Comparison of ENCODE assay signal across 8 cellular contexts in the genomic region with DNA sequence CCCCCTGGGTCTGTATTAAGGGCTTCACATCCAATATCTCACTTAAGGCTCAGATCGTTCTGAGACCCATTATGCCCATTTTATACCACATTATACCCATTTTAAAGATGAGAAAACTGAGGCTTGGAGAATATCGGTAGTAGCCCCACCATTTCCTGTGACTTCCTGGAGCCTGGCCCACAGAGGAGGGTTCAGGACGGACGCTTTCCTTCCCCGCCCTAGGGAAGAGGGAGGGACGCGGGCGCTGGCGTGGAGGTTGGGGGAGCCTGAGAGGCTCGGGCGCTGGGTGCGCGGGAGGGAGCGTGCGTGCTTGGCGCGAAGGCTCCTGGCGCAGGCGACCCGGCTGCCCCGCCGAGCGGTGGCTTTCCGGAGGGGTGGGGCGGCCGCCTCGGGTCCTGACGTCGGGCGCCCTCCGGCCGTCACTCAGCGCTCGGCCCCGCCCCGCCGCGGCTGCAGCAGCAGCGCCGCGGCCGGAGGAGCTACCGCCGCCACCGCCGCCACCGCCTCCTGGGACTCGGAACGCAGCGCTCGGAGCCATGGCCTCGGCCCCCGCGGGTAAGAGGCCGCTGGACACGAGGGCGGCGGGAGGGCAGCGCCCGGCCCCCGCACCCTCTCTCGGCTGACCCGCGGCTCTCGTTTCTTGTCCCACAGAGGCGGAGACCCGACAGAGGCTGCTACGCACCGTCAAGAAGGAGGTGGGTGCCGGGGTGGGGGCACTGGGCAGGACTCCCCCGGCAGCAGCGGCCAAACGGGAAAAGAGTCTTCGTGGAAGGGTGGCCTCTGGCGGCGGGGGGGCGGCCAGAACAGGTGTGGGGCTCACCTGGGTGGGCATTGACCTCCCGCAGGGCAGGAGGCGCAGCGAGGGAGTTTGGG. TPM values are rescaled to one million over a fixed set of nuclear protein-coding genes. Genes with fewer than 3 reads are reported as not detected.
DNase-seq lines count a peak whose midpoint lies in the region; ATAC-seq, FAIRE-seq and TF ChIP-seq lines count a peak whose summit lies in the region.

SGSM1 (plus strand) TSS at position 422 of the 873 bp plus-strand sequence; CDS start at position 537, 115 bp downstream.

- intact Hi-C loops in pancreas (cut with DNase I), result no loop called here

- H3K79me2 ChIP-seq in KMS-11 (ENCODE audit: insufficient read depth, low read depth), result no peaks in the 10 kb centered on the region

- H3K4me3 Mint-ChIP-seq in activated naive CD8-positive, alpha-beta T cell, result peak within 1 kb of the TSS; percentile 72

- no peaks in the 10 kb centered on the region for H4K20me1 ChIP-seq in KMS-11 (ENCODE audit: insufficient read depth)

- no peak within 1 kb of the TSS for H3K27ac Mint-ChIP-seq in activated naive CD8-positive, alpha-beta T cell

- TF ChIP-seq POLR2A in GM12891 (IDR thresholded peaks at IDR 0.05; ENCODE audit: low read depth, low read length), result no peak

- H3K4me1 ChIP-seq in KMS-11 (ENCODE audit: low read depth, poor library complexity, severe bottlenecking) (peaks cover 20% of the 10 kb centered on the region), cardiac muscle cell (ENCODE audit: low read depth) (no peaks in the 10 kb centered on the region), pancreas (no peaks in the 10 kb centered on the region), thoracic aorta (ENCODE audit: control insufficient read depth in 1 of 2, low read depth in 2 of 2) (peaks cover 30 to 48% of the 10 kb centered on the region in 2 donors)

- H2AFZ ChIP-seq in KMS-11 (ENCODE audit: low read depth), result peak within 1 kb of the TSS; percentile 29; the same call in 1 of the 2 replicates

- H3K9ac ChIP-seq in KMS-11, result no peak within 1 kb of the TSS

- H3K27me3 ChIP-seq in KMS-11 (ENCODE audit: insufficient read depth, low read depth) (no peaks in the 10 kb centered on the region), cardiac muscle cell (peaks cover 11% of the 10 kb centered on the region), pancreas (no peaks in the 10 kb centered on the region), thoracic aorta (replicated peaks; ENCODE audit: insufficient read depth) (no peaks in the 10 kb centered on the region)

- H3K27me3 Mint-ChIP-seq in activated naive CD8-positive, alpha-beta T cell, result no peaks in the 10 kb centered on the region

- peak; percentile 90 for DNase-seq in GM12891 (ENCODE audit: insufficient read length, low spot score)
- peak; percentile 80 for DNase-seq in SKM-1 treated with dmso at 0.1 percent for 144 hours (lab: John Stamatoyannopoulos, UW; ENCODE audit: unreplicated experiment)
- peak; percentile 68 to 93 for DNase-seq in cardiac muscle cell (ENCODE audit: low read depth in 1 of 2, low spot score in 1 of 2)
- DNase-seq in pancreas, result peak; percentile 81 to 94 (median 88)
- peak; percentile 25 for DNase-seq in thoracic aorta (ENCODE audit: low spot score)

- no peak within 1 kb of the TSS for H3K4me2 ChIP-seq in KMS-11

- FAIRE-seq in GM12891 (lab: Jason Lieb, UNC) (no peak), pancreas (lab: Jason Lieb, UNC) (no peak)

- H3K4me3 ChIP-seq in KMS-11 (IDR thresholded peaks at IDR 0.05; ENCODE audit: insufficient read depth, low read depth, low read length) (no peak within 1 kb of the TSS), cardiac muscle cell (peak within 1 kb of the TSS; percentile 39), pancreas (peak within 1 kb of the TSS; percentile 56 to 79 (median 68)), thoracic aorta (peak within 1 kb of the TSS; percentile 83)

- H3K9me3 ChIP-seq in cardiac muscle cell (ENCODE audit: low read depth), result no peaks in the 10 kb centered on the region
- H3K9me3 ChIP-seq in pancreas, result no peaks in the 10 kb centered on the region
- H3K9me3 ChIP-seq in thoracic aorta, result no peaks in the 10 kb centered on the region

- H3K27ac ChIP-seq in KMS-11 (no peak within 1 kb of the TSS), cardiac muscle cell (no peak within 1 kb of the TSS), pancreas (peak within 1 kb of the TSS; percentile 42 to 58 (median 46)), thoracic aorta (peak within 1 kb of the TSS; percentile 90 to 94)

- peaks cover 8% of the 10 kb centered on the region for H3K4me1 Mint-ChIP-seq in activated naive CD8-positive, alpha-beta T cell (ENCODE audit: low read depth)

- no peaks in the 10 kb centered on the region for H3K9me3 Mint-ChIP-seq in activated naive CD8-positive, alpha-beta T cell (ENCODE audit: low read depth)

- no peak for TF ChIP-seq CTCF in KMS-11 (conservative IDR thresholded peaks at IDR 0.05; ENCODE audit: low read depth, low read length)
- no peak for TF ChIP-seq CTCF in cardiac muscle cell (IDR thresholded peaks at IDR 0.05; ENCODE audit: low read depth, low read length)
- no peak for TF ChIP-seq CTCF in pancreas (IDR thresholded peaks at IDR 0.05)
- TF ChIP-seq CTCF in thoracic aorta (IDR thresholded peaks at IDR 0.05), result no peak

- H3K36me3 ChIP-seq in KMS-11 (ENCODE audit: insufficient read depth), result no peaks in the 10 kb centered on the region
- H3K36me3 ChIP-seq in cardiac muscle cell, result no peaks in the 10 kb centered on the region
- H3K36me3 ChIP-seq in pancreas, result no peaks in the 10 kb centered on the region
- no peaks in the 10 kb centered on the region for H3K36me3 ChIP-seq in thoracic aorta

- WGBS in pancreas, 2 donors, result 0 to 1% methylated on average over 45 to 80 of the region's 80 CpGs

- no peaks in the 10 kb centered on the region for H3K36me3 Mint-ChIP-seq in activated naive CD8-positive, alpha-beta T cell

- ATAC-seq in pancreas (peak; percentile 92 to 95 (median 93)), thoracic aorta (ENCODE audit: insufficient number of reproducible peaks, low FRiP score, low read depth) (peak; percentile 26), GM21367 (IDR thresholded peaks at IDR 0.05; ENCODE audit: unreplicated experiment) (no peak)

TF ChIP-seq in GM12891, 5 proteins besides CTCF, POLR2A, EP300 and RAD21:
- TF ChIP-seq SPI1 (IDR thresholded peaks at IDR 0.05; ENCODE audit: low read depth, low read length) (no peak), POU2F2 (IDR thresholded peaks at IDR 0.05; ENCODE audit: low read depth, low read length) (no peak), PAX5 (IDR thresholded peaks at IDR 0.05; ENCODE audit: insufficient read depth, low read length, severe bottlenecking) (no peak), TAF1 (IDR thresholded peaks at IDR 0.05; ENCODE audit: low read depth, low read length) (no peak), POLR2AphosphoS5 (IDR thresholded peaks at IDR 0.05; ENCODE audit: low read depth, low read length) (no peak)

RNA-seq across cellular contexts. Expression of gene SGSM1, which starts in this region (rescaled TPM):
- polyA plus RNA-seq in GM12891 (2012; ENCODE audit: low read depth, missing spikeins), result not detected
- total RNA-seq in cardiac muscle cell (0.25 and 0.39 TPM in 2 replicates), pancreas (1 to 10 TPM; 1.7 to 3.0 (median 2.5) TPM), thoracic aorta (10 to 100 TPM in 1 of 2 donors, 1 to 10 TPM in 1; 6.8 to 11.1 TPM)
- polyA plus RNA-seq in cardiac muscle cell (not detected in 2 replicates), pancreas (1 to 10 TPM; 1.6 to 5.1 TPM)

Comparison
In these comparisons a context has a peak if more than half of its experiments do, and no peak if none do; other contexts are left out.
1. Peak in DNase-seq and H3K4me3 ChIP-seq in cardiac muscle cell; RNA of the gene not detected or under 1 TPM.
2. DNase-seq: peak in every context shown above with its lines; median percentile 90 in GM12891; 88 in pancreas; 80 in cardiac muscle cell; 80 in SKM-1 treated with dmso at 0.1 percent for 144 hours; 25 in thoracic aorta.
3. H3K27ac ChIP-seq: peak in pancreas (4 of 4) and thoracic aorta (2 of 2); none in KMS-11 (single experiment) and cardiac muscle cell (single experiment).